Comparison of ENCODE assay signal across 28 cellular contexts in genomic region chr22:21933413-21933812, GRCh38.
"Had no signal": no experiment of that assay in that cellular context is flagged by ENCODE, and none has a peak within 500 bp of the region (broad histone marks: within the 10 kb centered on the region; RNA-seq: fewer than 3 reads in every experiment).

No MANE protein-coding gene starts in this region.

- H3K4me3 Mint-ChIP-seq: endodermal cell; naive thymus-derived CD4-positive, alpha-beta T cell; nephron; neural progenitor cell had no signal

- H3K4me3 ChIP-seq: esophagus muscularis mucosa, gastroesophageal sphincter, heart left ventricle, left lung, neural progenitor cell, pancreas, right lobe of liver, stomach, thoracic aorta, transverse colon had no signal

- FAIRE-seq: endothelial cell of umbilical vein, islet of Langerhans, pancreas, small intestine had no signal

- H3K4me1 ChIP-seq: neural progenitor cell had no signal

- H3K27me3 ChIP-seq: esophagus muscularis mucosa, foreskin keratinocyte, gastroesophageal sphincter, heart left ventricle, left lung, neural progenitor cell, pancreas, right lobe of liver, stomach, transverse colon had no signal

- DNase-seq: cerebellar nuclear complex; cortex of kidney; effector CD8-positive, alpha-beta T cell; endodermal cell; foreskin keratinocyte; left lung; mesenchymal stem cell; naive thymus-derived CD4-positive, alpha-beta T cell; right lobe of liver; small intestine; stimulated activated CD4-positive, alpha-beta T cell treated with anti-CD3 and anti-CD28 coated beads, Interleukin-12 subunit alpha, Interleukin-12 subunit beta, amount 100 ng/mL, for 4 hours; stimulated activated CD4-positive, alpha-beta T cell treated with anti-CD3 and anti-CD28 coated beads, Interleukin-1b, Interleukin-23, amount 100 ng/mL, for 48 hours; stimulated activated CD4-positive, alpha-beta T cell treated with anti-CD3 and anti-CD28 coated beads, Interleukin-4, amount 100 ng/mL, for 1 hour; stimulated activated CD8-positive, alpha-beta memory T cell treated with anti-CD3 and anti-CD28 coated beads, Interleukin-4, amount 100 ng/mL, for 48 hours; stimulated activated naive CD4-positive, alpha-beta T cell treated with Interleukin-2 at 50 U/mL for 16 hours; stomach; transverse colon had no signal

- H3K27me3 Mint-ChIP-seq: naive thymus-derived CD4-positive, alpha-beta T cell; progenitor cell of endocrine pancreas had no signal

- ATAC-seq: foreskin keratinocyte; gastroesophageal sphincter; heart left ventricle; left cardiac atrium; left lung; naive thymus-derived CD4-positive, alpha-beta T cell; pancreas; right lobe of liver had no signal

- H2AFZ ChIP-seq: neural progenitor cell had no signal

- H3K27ac Mint-ChIP-seq: endodermal cell, nephron, neural progenitor cell, progenitor cell of endocrine pancreas had no signal

- H3K9me3 ChIP-seq: esophagus muscularis mucosa, gastroesophageal sphincter, heart left ventricle, left lung, pancreas, right lobe of liver, stomach, thoracic aorta, transverse colon had no signal

- H3K4me2 ChIP-seq: neural progenitor cell had no signal

- H3K9me3 Mint-ChIP-seq: endodermal cell; naive thymus-derived CD4-positive, alpha-beta T cell; nephron; neural progenitor cell had no signal

- H3K27ac ChIP-seq: foreskin keratinocyte, heart left ventricle, left lung, neural progenitor cell, pancreas, right lobe of liver, stomach, thoracic aorta, transverse colon had no signal

- H3K36me3 ChIP-seq: neural progenitor cell had no signal
